Comparison of ENCODE assay signal across 8 cellular contexts in genomic region chr1:203440780-203441179, GRCh38. TPM values are rescaled to one million over a fixed set of nuclear protein-coding genes. Genes with fewer than 3 reads are reported as not detected.
DNase-seq lines count a peak whose midpoint lies in the region; ATAC-seq and TF ChIP-seq lines count a peak whose summit lies in the region.

No MANE protein-coding gene starts in this region.

- CTCF ChIA-PET in HEK293 (lab: Yijun Ruan, JAX) (interaction anchor here (0.6 to 4.3 kb wide), 11 partner anchors 15 to 330 kb away, joined by 3 to 64 read pairs (median 5); no protein-coding TSS in a partner anchor), activated B cell treated with CpG ODN at 0.5 μM for 24 hours (lab: Charles Lee) (interaction anchor here (0.8 to 7.3 kb wide), 11 partner anchors 47 to 176 kb away, joined by 3 to 103 read pairs (median 4); no protein-coding TSS in a partner anchor)

- no peaks in the 10 kb centered on the region for H3K4me1 Mint-ChIP-seq in activated B cell treated with CpG ODN at 0.5 μM for 24 hours

- POLR2A ChIA-PET in HEK293 (lab: Yijun Ruan, JAX) = no interaction called here
- POLR2A ChIA-PET in activated B cell treated with CpG ODN at 0.5 μM for 24 hours (lab: Charles Lee) = interaction anchor here (1.1 to 1.2 kb wide), 3 partner anchors 98 to 168 kb away, joined by 3 to 5 read pairs (median 3); no protein-coding TSS in a partner anchor

- H3K4me3 ChIP-seq in AG10803 (ENCODE audit: low read length) (no peak overlapping the region), HEK293 (ENCODE audit: low read depth, low read length) (no peak overlapping the region), right cardiac atrium (ENCODE audit: low read length) (no peak overlapping the region), skeletal muscle cell (ENCODE audit: low read depth, low read length) (no peak overlapping the region)

- no peak overlapping the region for H3K4me3 Mint-ChIP-seq in activated B cell treated with CpG ODN at 0.5 μM for 24 hours

- ATAC-seq in activated B cell treated with CpG ODN at 0.5 μM for 24 hours (ENCODE audit: low read depth) (peak; percentile 52), right cardiac atrium (peak; percentile 93 to 95), HG02798 (IDR thresholded peaks at IDR 0.05; ENCODE audit: poor library complexity, unreplicated experiment) (no peak), GM21576 (IDR thresholded peaks at IDR 0.05; ENCODE audit: unreplicated experiment) (no peak)

- no peaks in the 10 kb centered on the region for H3K36me3 ChIP-seq in HEK293 (ENCODE audit: control insufficient read depth in 2 of 2, insufficient read depth in 1 of 2, low read length in 2 of 2)

- peaks cover 7% of the 10 kb centered on the region for H3K9me3 Mint-ChIP-seq in activated B cell treated with CpG ODN at 0.5 μM for 24 hours

- DNase-seq in AG10803 (ENCODE audit: low read depth) = peak; percentile 89
- no peak for DNase-seq in activated B cell treated with CpG ODN at 0.5 μM for 24 hours
- DNase-seq in right cardiac atrium = peak; percentile 79 to 94 (median 92)
- peak; percentile 15 for DNase-seq in skeletal muscle cell (ENCODE audit: low read depth)
- no peak for DNase-seq in GDM1 (lab: John Stamatoyannopoulos, UW)

- no peak overlapping the region for H3K27ac ChIP-seq in HEK293 (ENCODE audit: extremely low read depth, low read depth, low read length)
- H3K27ac ChIP-seq in right cardiac atrium (ENCODE audit: low read length) = no peak overlapping the region

- no peaks in the 10 kb centered on the region for H3K36me3 Mint-ChIP-seq in activated B cell treated with CpG ODN at 0.5 μM for 24 hours (ENCODE audit: low read depth)

- no peak overlapping the region for H3K27ac Mint-ChIP-seq in activated B cell treated with CpG ODN at 0.5 μM for 24 hours

- no peaks in the 10 kb centered on the region for H3K9me3 ChIP-seq in HEK293 (ENCODE audit: control insufficient read depth, insufficient read depth, low read depth, low read length)
- H3K9me3 ChIP-seq in right cardiac atrium (ENCODE audit: control insufficient read depth, low read length) = no peaks in the 10 kb centered on the region

- H3K27me3 ChIP-seq in right cardiac atrium (ENCODE audit: control insufficient read depth, insufficient read depth) = no peaks in the 10 kb centered on the region

- TF ChIP-seq CTCF in AG10803 (conservative IDR thresholded peaks at IDR 0.05; ENCODE audit: low read length) = peak; percentile 62
- peak; percentile 80 for TF ChIP-seq CTCF in HEK293 (tag by site-specific recombination; IDR thresholded peaks at IDR 0.05)
- TF ChIP-seq CTCF in activated B cell treated with CpG ODN at 0.5 μM for 24 hours (IDR thresholded peaks at IDR 0.05) = no peak

- H3K27me3 Mint-ChIP-seq in activated B cell treated with CpG ODN at 0.5 μM for 24 hours = peaks cover 9% of the 10 kb centered on the region

- WGBS in right cardiac atrium = 12% methylated on average over 7 of the region's 7 CpGs

- intact Hi-C loops in activated B cell treated with CpG ODN at 0.5 μM for 24 hours (cut with micrococcal nuclease) (loop anchor here (1.0 kb wide), 2 partner anchors 100 to 171 kb away; no protein-coding TSS in a partner anchor), right cardiac atrium (cut with DNase I) (loop anchor here in 3 of 4 donors (1.0 to 5.0 kb wide), 3 partner anchors 73 to 100 kb away; no protein-coding TSS in a partner anchor)

- H3K4me1 ChIP-seq in HEK293 (ENCODE audit: control insufficient read depth, insufficient read depth, low read length) (no peaks in the 10 kb centered on the region), right cardiac atrium (ENCODE audit: control insufficient read depth, insufficient read depth, low read length) (no peaks in the 10 kb centered on the region)

TF ChIP-seq in HEK293, 187 proteins besides CTCF, POLR2A, EP300 and RAD21:
- TF ChIP-seq GLI4 (tag by site-specific recombination; IDR thresholded peaks at IDR 0.05) = no peak
- peak; percentile 35 for TF ChIP-seq REST (tag by site-specific recombination; IDR thresholded peaks at IDR 0.05)
- TF ChIP-seq ZNF433 (tag by site-specific recombination; IDR thresholded peaks at IDR 0.05; ENCODE audit: low read depth) = no peak
- no peak for TF ChIP-seq BCL6B (tag by site-specific recombination; IDR thresholded peaks at IDR 0.05)
- peak; percentile 19; the same call in 1 of the 2 replicates for TF ChIP-seq ZBTB17 (tag by site-specific recombination; IDR thresholded peaks at IDR 0.05)
- TF ChIP-seq ZNF530 (tag by site-specific recombination; IDR thresholded peaks at IDR 0.05; ENCODE audit: low read depth) = no peak
- 0 out of 2 replicates have a peak, but pooled peaks have one; percentile 10 for TF ChIP-seq ZNF654 (tag by site-specific recombination; IDR thresholded peaks at IDR 0.05; ENCODE audit: low read depth)

RNA-seq across cellular contexts. Expression of gene PRELP, which starts 34.8 kb away (rescaled TPM):
- total RNA-seq in activated B cell treated with CpG ODN at 0.5 μM for 24 hours = not detected in 2 replicates
- 100 to 1,000 TPM in 1 of 4 donors, 10 to 100 TPM in 3; 43.9 to 109 (median 67.4) TPM for total RNA-seq in right cardiac atrium
- polyA plus RNA-seq in right cardiac atrium = 61.9 TPM

RNA-seq across cellular contexts. Expression of gene OPTC, which starts 53.2 kb away (rescaled TPM):
- total RNA-seq in activated B cell treated with CpG ODN at 0.5 μM for 24 hours (not detected in 2 replicates), right cardiac atrium (not detected)
- not detected for polyA plus RNA-seq in right cardiac atrium

Comparison
In these comparisons a context has a peak if more than half of its experiments do, and no peak if none do; other contexts are left out.
1. DNase-seq: peak in AG10803 (single experiment), right cardiac atrium (3 of 3) and skeletal muscle cell (single experiment); none in activated B cell treated with CpG ODN at 0.5 μM for 24 hours (single experiment) and GDM1 (single experiment).
2. ATAC-seq: peak in activated B cell treated with CpG ODN at 0.5 μM for 24 hours (single experiment) and right cardiac atrium (2 of 2); none in HG02798 (single experiment) and GM21576 (single experiment).
3. RNA of gene PRELP, which starts 34.8 kb away (total RNA-seq): 43.9 to 109 TPM in right cardiac atrium; not detected in activated B cell treated with CpG ODN at 0.5 μM for 24 hours; every median in the first group is over 10 times any median in the second.